18 cellular contexts compared by ENCODE assay signal in the genomic region with DNA sequence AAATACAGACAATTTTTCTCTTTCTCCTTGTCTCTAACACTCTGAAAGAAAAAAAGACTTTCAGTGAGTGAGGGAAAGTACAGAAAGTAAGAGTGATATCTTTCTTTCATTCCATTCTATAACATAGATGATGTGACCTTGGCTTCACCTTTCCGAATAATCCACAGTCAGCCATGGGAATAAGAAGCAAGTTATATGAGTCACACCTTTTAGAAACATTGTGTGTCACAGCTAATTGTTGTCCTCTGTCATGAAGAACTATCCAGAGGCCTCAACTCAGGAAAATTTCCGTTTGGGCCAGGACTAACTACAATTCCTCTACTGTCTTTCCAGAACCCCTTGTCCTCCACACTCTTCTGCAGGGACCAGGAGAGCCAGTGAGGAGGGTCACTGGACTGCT.
"Had no signal": no experiment of that assay in that cellular context is flagged by ENCODE, and none has a peak within 500 bp of the region (broad histone marks: within the 10 kb centered on the region; RNA-seq: fewer than 3 reads in every experiment).

No MANE protein-coding gene starts in this region.

- H3K36me3 Mint-ChIP-seq: activated naive CD8-positive, alpha-beta T cell treated with anti-CD3 and anti-CD28 coated beads, Interleukin-2, amount 10 ng/mL, durations not matched to agents 7 days and 5 days; immature natural killer cell; stimulated activated memory B cell treated with anti-CD40 and anti-IgM and Interleukin-4, amounts not matched to agents 10 μg/mL and 1 μg/mL and 100 μg/mL, for 72 hours; T-cell had no signal

- H3K4me3 Mint-ChIP-seq: activated naive CD8-positive, alpha-beta T cell treated with anti-CD3 and anti-CD28 coated beads, Interleukin-2, amount 10 ng/mL, durations not matched to agents 7 days and 5 days; immature natural killer cell; stimulated activated memory B cell treated with anti-CD40 and anti-IgM and Interleukin-4, amounts not matched to agents 10 μg/mL and 1 μg/mL and 100 μg/mL, for 72 hours; T-cell had no signal

- H3K9me3 ChIP-seq: esophagus squamous epithelium, pancreas, thyroid gland had no signal

- H3K9me3 Mint-ChIP-seq: activated naive CD8-positive, alpha-beta T cell treated with anti-CD3 and anti-CD28 coated beads, Interleukin-2, amount 10 ng/mL, durations not matched to agents 7 days and 5 days; immature natural killer cell; stimulated activated memory B cell treated with anti-CD40 and anti-IgM and Interleukin-4, amounts not matched to agents 10 μg/mL and 1 μg/mL and 100 μg/mL, for 72 hours; T-cell had no signal

- H3K36me3 ChIP-seq: cardiac muscle cell, esophagus squamous epithelium, pancreas, thyroid gland had no signal

- FAIRE-seq: frontal cortex, pancreas had no signal

- H3K4me1 ChIP-seq: pancreas, thyroid gland had no signal

- H3K27ac ChIP-seq: cardiac muscle cell, pancreas, thyroid gland had no signal

- H3K27me3 Mint-ChIP-seq: activated naive CD8-positive, alpha-beta T cell treated with anti-CD3 and anti-CD28 coated beads, Interleukin-2, amount 10 ng/mL, durations not matched to agents 7 days and 5 days; stimulated activated memory B cell treated with anti-CD40 and anti-IgM and Interleukin-4, amounts not matched to agents 10 μg/mL and 1 μg/mL and 100 μg/mL, for 72 hours had no signal

- ATAC-seq: activated CD4-positive, CD25-positive, alpha-beta regulatory T cell treated with anti-CD3 and anti-CD28 coated beads, Interleukin-2, amount 50 U/mL, for 24 hours; left colon; pancreas; stimulated activated memory B cell treated with anti-CD40 and anti-IgM and Interleukin-4, amounts not matched to agents 10 μg/mL and 1 μg/mL and 100 μg/mL, for 72 hours; T-cell had no signal

- H3K4me3 ChIP-seq: cardiac muscle cell, esophagus squamous epithelium, lung, pancreas, thyroid gland had no signal

- H3K27me3 ChIP-seq: cardiac muscle cell, esophagus squamous epithelium, pancreas, thyroid gland had no signal

- H3K27ac Mint-ChIP-seq: activated naive CD8-positive, alpha-beta T cell treated with anti-CD3 and anti-CD28 coated beads, Interleukin-2, amount 10 ng/mL, durations not matched to agents 7 days and 5 days; immature natural killer cell; stimulated activated memory B cell treated with anti-CD40 and anti-IgM and Interleukin-4, amounts not matched to agents 10 μg/mL and 1 μg/mL and 100 μg/mL, for 72 hours; T-cell had no signal

- H3K4me1 Mint-ChIP-seq: activated naive CD8-positive, alpha-beta T cell treated with anti-CD3 and anti-CD28 coated beads, Interleukin-2, amount 10 ng/mL, durations not matched to agents 7 days and 5 days; immature natural killer cell; stimulated activated memory B cell treated with anti-CD40 and anti-IgM and Interleukin-4, amounts not matched to agents 10 μg/mL and 1 μg/mL and 100 μg/mL, for 72 hours; T-cell had no signal

- DNase-seq: activated naive CD4-positive, alpha-beta T cell; activated naive CD8-positive, alpha-beta T cell treated with anti-CD3 and anti-CD28 coated beads, Interleukin-2, amount 10 ng/mL, durations not matched to agents 7 days and 5 days; activated T-cell treated with anti-CD3 and anti-CD28 coated beads for 4 hours; anterior cingulate cortex; esophagus squamous epithelium; head of caudate nucleus; immature natural killer cell; left colon; pancreas; stimulated activated CD4-positive, alpha-beta T cell treated with anti-CD3 and anti-CD28 coated beads, Interleukin-2, amount 100 ng/mL, for 48 hours; T-cell; T-helper 9 cell; thyroid gland had no signal
